ENCODE assay signal across 13 cellular contexts in genomic region chr5:140875085-140876065, GRCh38. TPM values are rescaled to one million over a fixed set of nuclear protein-coding genes. Genes with fewer than 3 reads are reported as not detected.
DNase-seq lines count a peak whose midpoint lies in the region; ATAC-seq and TF ChIP-seq lines count a peak whose summit lies in the region.
"Had no signal": no experiment of that assay in that cellular context is flagged by ENCODE, and none has a peak within 500 bp of the region (broad histone marks: within the 10 kb centered on the region; RNA-seq: fewer than 3 reads in every experiment).

TSS of gene PCDHA12 (plus strand) at chr5:140875308. CDS start at chr5:140875473, 165 bp downstream.

- peak; percentile 12 for TF ChIP-seq CTCF in DND-41 (IDR thresholded peaks at IDR 0.05; ENCODE audit: borderline replicate concordance, extremely low read depth, low read length, poor library complexity, severe bottlenecking)
- TF ChIP-seq CTCF in gastroesophageal sphincter (IDR thresholded peaks at IDR 0.05) = peak in 1 of 4 experiments; percentile 37
- no peak for TF ChIP-seq CTCF in heart right ventricle (IDR thresholded peaks at IDR 0.05)

- H3K27me3 ChIP-seq in DND-41 (ENCODE audit: insufficient read depth, low read length, poor library complexity) (peaks cover under 1% of the 10 kb centered on the region), NT2/D1 (ENCODE audit: insufficient read depth, insufficient read length) (no peaks in the 10 kb centered on the region), gastroesophageal sphincter (peaks cover 82% of the 10 kb centered on the region), heart right ventricle (peaks cover 0 to 99% (median 69%) of the 10 kb centered on the region in 7 donors)

- H3K9ac ChIP-seq in DND-41 (ENCODE audit: low read depth, low read length) = no peak within 1 kb of the TSS
- H3K9ac ChIP-seq in NT2/D1 (ENCODE audit: insufficient read length, low read depth) = peak within 1 kb of the TSS; percentile 10

- no peak within 1 kb of the TSS for H3K4me2 ChIP-seq in DND-41 (ENCODE audit: insufficient read depth, low read length)

- no peak within 1 kb of the TSS for H3K27ac ChIP-seq in DND-41 (ENCODE audit: low read length)
- no peak within 1 kb of the TSS for H3K27ac ChIP-seq in gastroesophageal sphincter
- H3K27ac ChIP-seq in heart right ventricle = no peak within 1 kb of the TSS
- H3K27ac ChIP-seq: SK-N-MC had no signal

- WGBS in gastroesophageal sphincter (ENCODE audit: low coverage in 1 of 2), 2 donors = 13 to 28% methylated on average over 13 to 24 of the region's 47 CpGs
- 14 to 15% methylated on average over 45 to 47 of the region's 47 CpGs for WGBS in heart right ventricle, 2 donors

- no peaks in the 10 kb centered on the region for H3K79me2 ChIP-seq in DND-41 (ENCODE audit: insufficient read depth, low read length)

- DNase-seq in DND-41 (no peak), NT2/D1 (ENCODE audit: low read depth, low spot score) (no peak), occipital lobe (lab: John Stamatoyannopoulos, UW) (no peak), foreskin melanocyte (no peak), heart right ventricle (no peak)
- no peak for DNase-seq in effector memory CD8-positive, alpha-beta T cell
- DNase-seq: aorta; CD8-positive, alpha-beta memory T cell; right cardiac atrium had no signal

- no peak within 1 kb of the TSS for H3K27ac Mint-ChIP-seq in effector memory CD8-positive, alpha-beta T cell
- no peak within 1 kb of the TSS for H3K27ac Mint-ChIP-seq in activated T-helper 17 cell treated with anti-CD3 and anti-CD28 coated beads, Interleukin-2, amount 50 U/mL, for 72 hours
- H3K27ac Mint-ChIP-seq: CD8-positive, alpha-beta memory T cell had no signal

- H4K20me1 ChIP-seq in DND-41 (ENCODE audit: insufficient read depth, low read length) = no peaks in the 10 kb centered on the region

- no peaks in the 10 kb centered on the region for H3K4me1 Mint-ChIP-seq in effector memory CD8-positive, alpha-beta T cell (ENCODE audit: low read depth in 2 of 2)
- H3K4me1 Mint-ChIP-seq in activated T-helper 17 cell treated with anti-CD3 and anti-CD28 coated beads, Interleukin-2, amount 50 U/mL, for 72 hours = no peaks in the 10 kb centered on the region
- H3K4me1 Mint-ChIP-seq: CD8-positive, alpha-beta memory T cell had no signal

- H3K4me1 ChIP-seq in DND-41 (ENCODE audit: insufficient read depth, low read length) (no peaks in the 10 kb centered on the region), NT2/D1 (ENCODE audit: insufficient read depth, insufficient read length) (no peaks in the 10 kb centered on the region), gastroesophageal sphincter (no peaks in the 10 kb centered on the region), heart right ventricle (no peaks in the 10 kb centered on the region)

- H2AFZ ChIP-seq in DND-41 (ENCODE audit: low read depth, low read length) = no peak within 1 kb of the TSS

- no peak for TF ChIP-seq EP300 in gastroesophageal sphincter (IDR thresholded peaks at IDR 0.05)

- TF ChIP-seq POLR2A in gastroesophageal sphincter (IDR thresholded peaks at IDR 0.05) = no peak

- no peaks in the 10 kb centered on the region for H3K9me3 Mint-ChIP-seq in effector memory CD8-positive, alpha-beta T cell
- H3K9me3 Mint-ChIP-seq in activated T-helper 17 cell treated with anti-CD3 and anti-CD28 coated beads, Interleukin-2, amount 50 U/mL, for 72 hours = peaks cover 9% of the 10 kb centered on the region

- peaks cover 9 to 11% of the 10 kb centered on the region in 2 donors for H3K27me3 Mint-ChIP-seq in effector memory CD8-positive, alpha-beta T cell
- H3K27me3 Mint-ChIP-seq in activated T-helper 17 cell treated with anti-CD3 and anti-CD28 coated beads, Interleukin-2, amount 50 U/mL, for 72 hours = peaks cover 31% of the 10 kb centered on the region

- H3K36me3 Mint-ChIP-seq in effector memory CD8-positive, alpha-beta T cell (ENCODE audit: insufficient read depth) = no peaks in the 10 kb centered on the region
- H3K36me3 Mint-ChIP-seq in activated T-helper 17 cell treated with anti-CD3 and anti-CD28 coated beads, Interleukin-2, amount 50 U/mL, for 72 hours (ENCODE audit: low read depth) = no peaks in the 10 kb centered on the region

- no peak for ATAC-seq in DND-41 (ENCODE audit: insufficient read depth, low read depth)
- no peak for ATAC-seq in gastroesophageal sphincter
- ATAC-seq in heart right ventricle = no peak
- no peak for ATAC-seq in effector memory CD8-positive, alpha-beta T cell (replicated peaks)
- ATAC-seq in activated T-helper 17 cell treated with anti-CD3 and anti-CD28 coated beads, Interleukin-2, amount 50 U/mL, for 72 hours (replicated peaks) = no peak
- ATAC-seq: left lobe of liver, right cardiac atrium had no signal

- H3K4me3 ChIP-seq in DND-41 (ENCODE audit: low read depth in 1 of 2, low read length in 2 of 2) (no peak within 1 kb of the TSS), NT2/D1 (ENCODE audit: insufficient read length, low read depth) (peak within 1 kb of the TSS; percentile 42), gastroesophageal sphincter (peak within 1 kb of the TSS; percentile 6 to 25), heart right ventricle (peak within 1 kb of the TSS in 1 of 10 donors; percentile 8)
- H3K4me3 ChIP-seq: SK-N-MC had no signal

- no peaks in the 10 kb centered on the region for H3K9me3 ChIP-seq in DND-41 (ENCODE audit: insufficient read depth, low read length, severe bottlenecking)
- H3K9me3 ChIP-seq in NT2/D1 (ENCODE audit: insufficient read depth, low read length) = peaks cover 12% of the 10 kb centered on the region; the same call in 1 of the 2 replicates
- H3K9me3 ChIP-seq in gastroesophageal sphincter = peaks cover 0 to 53% (median 0%) of the 10 kb centered on the region in 3 donors
- H3K9me3 ChIP-seq in heart right ventricle = peaks cover 0 to 76% (median 21%) of the 10 kb centered on the region in 11 donors

- no peak within 1 kb of the TSS for H3K4me3 Mint-ChIP-seq in effector memory CD8-positive, alpha-beta T cell
- no peak within 1 kb of the TSS for H3K4me3 Mint-ChIP-seq in activated T-helper 17 cell treated with anti-CD3 and anti-CD28 coated beads, Interleukin-2, amount 50 U/mL, for 72 hours
- H3K4me3 Mint-ChIP-seq: CD8-positive, alpha-beta memory T cell had no signal

- intact Hi-C loops in heart right ventricle (cut with DNase I) = no loop called here

- no peaks in the 10 kb centered on the region for H3K36me3 ChIP-seq in DND-41 (ENCODE audit: insufficient read depth, low read length)
- H3K36me3 ChIP-seq in NT2/D1 (ENCODE audit: insufficient read depth, insufficient read length, low read length) = peaks cover 15% of the 10 kb centered on the region
- no peaks in the 10 kb centered on the region for H3K36me3 ChIP-seq in gastroesophageal sphincter
- H3K36me3 ChIP-seq in heart right ventricle = no peaks in the 10 kb centered on the region

RNA-seq across cellular contexts. Expression of gene PCDHA12, which starts in this region (rescaled TPM):
- total RNA-seq in gastroesophageal sphincter (1 to 10 TPM in 3 of 4 donors, under 1 TPM in 1; 0.54 to 4.7 (median 1.5) TPM), occipital lobe (19.8 TPM), heart right ventricle (under 1 TPM in 1 of 10 donors, not detected in 9; 0.11 TPM)
- polyA plus RNA-seq in heart right ventricle = under 1 TPM in 1 of 2 donors, not detected in 1; 0.01 TPM
- not detected for total RNA-seq in activated T-helper 17 cell treated with anti-CD3 and anti-CD28 coated beads, Interleukin-2, amount 50 U/mL, for 72 hours
- total RNA-seq: CD8-positive, alpha-beta memory T cell had no signal
- polyA plus RNA-seq: CD8-positive, alpha-beta memory T cell had no signal

Comparison
In these comparisons a context has a peak if more than half of its experiments do, and no peak if none do; other contexts are left out.
1. H3K4me3 ChIP-seq: peak in NT2/D1 (single experiment) and gastroesophageal sphincter (2 of 2); none in DND-41 (0 of 2).